In the genomic region with DNA sequence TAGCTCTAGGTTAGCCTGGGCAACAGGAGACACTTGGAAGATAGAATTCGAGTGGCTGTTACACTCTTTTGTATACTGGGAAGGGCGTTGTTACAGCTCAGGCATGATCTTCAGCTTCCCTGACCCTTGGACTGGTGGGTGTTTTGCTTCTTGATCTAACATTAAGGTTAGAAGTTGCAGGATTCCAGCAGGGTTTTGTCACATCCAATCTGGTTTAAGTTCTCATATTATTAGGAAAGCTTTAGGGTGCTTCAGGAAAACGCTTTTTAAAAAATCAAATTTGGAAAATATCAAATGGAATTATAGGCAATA, we compare ENCODE assay signal across 6 cellular contexts. TPM values are rescaled to one million over a fixed set of nuclear protein-coding genes. Genes with fewer than 3 reads are reported as not detected.
"Had no signal": no experiment of that assay in that cellular context is flagged by ENCODE, and none has a peak within 500 bp of the region (broad histone marks: within the 10 kb centered on the region; RNA-seq: fewer than 3 reads in every experiment).

No MANE protein-coding gene starts in this region.

RNA-seq across cellular contexts. Expression of a gene that starts 29.1 kb away (rescaled TPM):
- total RNA-seq: activated naive CD8-positive, alpha-beta T cell treated with anti-CD3 and anti-CD28 coated beads, Interleukin-2, amount 10 ng/mL, durations not matched to agents 7 days and 5 days; aorta; fibroblast of lung; frontal cortex; posterior vena cava; upper lobe of right lung had no signal
- polyA plus RNA-seq: aorta, fibroblast of lung had no signal
